Comparison of ENCODE assay signal across 8 cellular contexts in genomic region chr3:12948891-12949711, GRCh38.
A peak's percentile ranks its signal among the peaks of the same experiment; 100 is the strongest.
DNase-seq lines count a peak whose midpoint lies in the region; ATAC-seq, FAIRE-seq and TF ChIP-seq lines count a peak whose summit lies in the region.

No MANE protein-coding gene starts in this region.

- H3K27me3 ChIP-seq in PC-3 (ENCODE audit: low read length) (no peaks in the 10 kb centered on the region), bronchial epithelial cell (ENCODE audit: control insufficient read depth, insufficient read depth, low read length) (no peaks in the 10 kb centered on the region), spleen (replicated peaks in 1 of 7) (no peaks in the 10 kb centered on the region), gastroesophageal sphincter (no peaks in the 10 kb centered on the region)

- H3K36me3 ChIP-seq in PC-3 (ENCODE audit: low read depth, low read length) (no peaks in the 10 kb centered on the region), bronchial epithelial cell (ENCODE audit: control insufficient read depth, insufficient read depth, low read length) (no peaks in the 10 kb centered on the region), spleen (peaks cover 0 to 85% (median 2%) of the 10 kb centered on the region in 6 donors), gastroesophageal sphincter (no peaks in the 10 kb centered on the region)

- peak; percentile 95 for FAIRE-seq in bronchial epithelial cell (lab: Jason Lieb, UNC)

- peaks cover 22% of the 10 kb centered on the region; the same call in 1 of the 2 replicates for H4K20me1 ChIP-seq in PC-3 (ENCODE audit: low read length)

- H3K4me3 ChIP-seq in PC-3 (ENCODE audit: low read length) (no peak overlapping the region), bronchial epithelial cell (ENCODE audit: low read depth, low read length) (no peak overlapping the region), spleen (no peak overlapping the region), gastroesophageal sphincter (no peak overlapping the region)

- no TSS peak for BruUV-seq in PC-3 (replicated peaks; lab: Mats Ljungman, UMichigan)

- WGBS in spleen, 5 donors = 52 to 69% (median 56%) methylated on average over 8 to 10 of the region's 10 CpGs
- WGBS in gastroesophageal sphincter (ENCODE audit: low coverage in 1 of 2), 2 donors = 50 to 85% methylated on average over 1 to 7 of the region's 10 CpGs

- DNase-seq in GM04503 (ENCODE audit: low read depth) (peak; percentile 20), PC-3 (peak; percentile 14), bronchial epithelial cell (ENCODE audit: low read depth) (peak; percentile 70), spleen (no peak), NCI-H1694 treated with DMSO at 0.1 percent for 48 hours (lab: John Stamatoyannopoulos, UW) (no peak)

- H3K9ac ChIP-seq in PC-3 (ENCODE audit: low read length) = no peak overlapping the region

- H3K4me1 ChIP-seq in PC-3 (ENCODE audit: insufficient read depth, low read length) (peaks cover 16% of the 10 kb centered on the region), spleen (peaks cover 43 to 100% (median 90%) of the 10 kb centered on the region in 6 donors), gastroesophageal sphincter (peaks cover 0 to 93% (median 71%) of the 10 kb centered on the region in 3 donors)

- H3K9me2 ChIP-seq in PC-3 (replicated peaks; ENCODE audit: low read length) = no peaks in the 10 kb centered on the region

- H3K4me2 ChIP-seq in PC-3 (ENCODE audit: low read length) = no peak overlapping the region

- POLR2A ChIA-PET in PC-3 (lab: Charles Lee; ENCODE audit: unreplicated experiment) = no interaction called here

- no peak for TF ChIP-seq POLR2A in spleen (IDR thresholded peaks at IDR 0.05)
- no peak for TF ChIP-seq POLR2A in gastroesophageal sphincter (IDR thresholded peaks at IDR 0.05)

- TF ChIP-seq CTCF in PC-3 (conservative IDR thresholded peaks at IDR 0.05; ENCODE audit: low read depth, low read length) (no peak), bronchial epithelial cell (IDR thresholded peaks at IDR 0.05; ENCODE audit: insufficient read depth, low read length, severe bottlenecking) (peak; percentile 15), spleen (IDR thresholded peaks at IDR 0.05 in 8 of 11, conservative IDR thresholded peaks at IDR 0.05 in 3 of 11) (peak in 2 of 11 experiments; percentile 5 to 16), gastroesophageal sphincter (IDR thresholded peaks at IDR 0.05) (no peak)

- no peak overlapping the region for H2AFZ ChIP-seq in PC-3 (ENCODE audit: low read length)

- intact Hi-C loops in PC-3 (cut with micrococcal nuclease) (no loop called here), spleen (cut with DNase I; ENCODE audit: low total_unique reads) (no loop called here)

- no peaks in the 10 kb centered on the region for H3F3A ChIP-seq in PC-3 (ENCODE audit: low read length, unreplicated experiment)

- peak; percentile 48 for ATAC-seq in GM21717 (IDR thresholded peaks at IDR 0.05; ENCODE audit: unreplicated experiment)
- peak; percentile 25 for ATAC-seq in PC-3
- no peak for ATAC-seq in HG03520 (IDR thresholded peaks at IDR 0.05; ENCODE audit: unreplicated experiment)
- no peak for ATAC-seq in gastroesophageal sphincter

- H3K9me3 ChIP-seq in PC-3 (ENCODE audit: low read length) = no peaks in the 10 kb centered on the region
- no peaks in the 10 kb centered on the region for H3K9me3 ChIP-seq in spleen
- no peaks in the 10 kb centered on the region for H3K9me3 ChIP-seq in gastroesophageal sphincter

- CTCF ChIA-PET in PC-3 (lab: Charles Lee) = no interaction called here

- H3K27ac ChIP-seq in PC-3 (ENCODE audit: low read length) (no peak overlapping the region), spleen (peak overlapping the region in 5 of 8 donors; percentile 10 to 62 (median 33)), gastroesophageal sphincter (peak overlapping the region in 1 of 4 donors; percentile 43)

- no peak for TF ChIP-seq EP300 in gastroesophageal sphincter (IDR thresholded peaks at IDR 0.05)

- H3K79me2 ChIP-seq in PC-3 (ENCODE audit: low read length) = peaks cover 9% of the 10 kb centered on the region; the same call in 1 of the 2 replicates

Comparison
In these comparisons a context has a peak if more than half of its experiments do, and no peak if none do; other contexts are left out.
1. DNase-seq: peak in GM04503 (single experiment), PC-3 (single experiment) and bronchial epithelial cell (single experiment); none in spleen (single experiment) and NCI-H1694 treated with DMSO at 0.1 percent for 48 hours (single experiment).
2. ATAC-seq: peak in GM21717 (single experiment) and PC-3 (single experiment); none in HG03520 (single experiment) and gastroesophageal sphincter (single experiment).